Comparison of ENCODE assay signal across 2 cellular contexts in genomic region chr1:232837085-232837484, GRCh38.
TF ChIP-seq lines count a peak whose summit lies in the region.

No MANE protein-coding gene starts in this region.

TF ChIP-seq in liver, 16 proteins besides CTCF, POLR2A, EP300 and RAD21:
- no peak for TF ChIP-seq RXRA (IDR thresholded peaks at IDR 0.05)
- TF ChIP-seq JUND (IDR thresholded peaks at IDR 0.05), result peak; percentile 36 to 66

TF ChIP-seq in HepG2, 621 proteins besides CTCF, POLR2A, EP300 and RAD21:
- TF ChIP-seq HOMEZ (CRISPR knock-in tag; IDR thresholded peaks at IDR 0.05; ENCODE audit: low read depth) (no peak), ZNF407 (CRISPR knock-in tag; IDR thresholded peaks at IDR 0.05; ENCODE audit: not compliant biosample characterization) (no peak), CC2D1A (CRISPR knock-in tag; IDR thresholded peaks at IDR 0.05) (no peak), ZNF597 (CRISPR knock-in tag; IDR thresholded peaks at IDR 0.05) (no peak), SRSF9 (IDR thresholded peaks at IDR 0.05; ENCODE audit: borderline replicate concordance, insufficient read depth, low read depth, low read length, poor library complexity, severe bottlenecking) (no peak), DZIP1 (CRISPR knock-in tag; IDR thresholded peaks at IDR 0.05) (no peak), TEAD2 (CRISPR knock-in tag; IDR thresholded peaks at IDR 0.05) (no peak), ATF6 (CRISPR knock-in tag; conservative IDR thresholded peaks at IDR 0.05) (no peak), ZNF350 (CRISPR knock-in tag; IDR thresholded peaks at IDR 0.05; ENCODE audit: borderline replicate concordance, low read depth) (no peak), MXD1 (CRISPR knock-in tag; IDR thresholded peaks at IDR 0.05) (no peak), ZNF451 (CRISPR knock-in tag; IDR thresholded peaks at IDR 0.05) (no peak), ZNF143 (CRISPR knock-in tag; IDR thresholded peaks at IDR 0.05) (no peak), MBD4 (IDR thresholded peaks at IDR 0.05; ENCODE audit: borderline replicate concordance, low read length) (no peak), AGO1 (IDR thresholded peaks at IDR 0.05; ENCODE audit: low read depth, low read length, poor library complexity, severe bottlenecking) (no peak), POGK (CRISPR knock-in tag; conservative IDR thresholded peaks at IDR 0.05) (no peak), ZNF790 (CRISPR knock-in tag; IDR thresholded peaks at IDR 0.05; ENCODE audit: borderline replicate concordance) (no peak), ZNF749 (CRISPR knock-in tag; IDR thresholded peaks at IDR 0.05; ENCODE audit: borderline replicate concordance) (no peak)
